8 cellular contexts compared by ENCODE assay signal in the genomic region with DNA sequence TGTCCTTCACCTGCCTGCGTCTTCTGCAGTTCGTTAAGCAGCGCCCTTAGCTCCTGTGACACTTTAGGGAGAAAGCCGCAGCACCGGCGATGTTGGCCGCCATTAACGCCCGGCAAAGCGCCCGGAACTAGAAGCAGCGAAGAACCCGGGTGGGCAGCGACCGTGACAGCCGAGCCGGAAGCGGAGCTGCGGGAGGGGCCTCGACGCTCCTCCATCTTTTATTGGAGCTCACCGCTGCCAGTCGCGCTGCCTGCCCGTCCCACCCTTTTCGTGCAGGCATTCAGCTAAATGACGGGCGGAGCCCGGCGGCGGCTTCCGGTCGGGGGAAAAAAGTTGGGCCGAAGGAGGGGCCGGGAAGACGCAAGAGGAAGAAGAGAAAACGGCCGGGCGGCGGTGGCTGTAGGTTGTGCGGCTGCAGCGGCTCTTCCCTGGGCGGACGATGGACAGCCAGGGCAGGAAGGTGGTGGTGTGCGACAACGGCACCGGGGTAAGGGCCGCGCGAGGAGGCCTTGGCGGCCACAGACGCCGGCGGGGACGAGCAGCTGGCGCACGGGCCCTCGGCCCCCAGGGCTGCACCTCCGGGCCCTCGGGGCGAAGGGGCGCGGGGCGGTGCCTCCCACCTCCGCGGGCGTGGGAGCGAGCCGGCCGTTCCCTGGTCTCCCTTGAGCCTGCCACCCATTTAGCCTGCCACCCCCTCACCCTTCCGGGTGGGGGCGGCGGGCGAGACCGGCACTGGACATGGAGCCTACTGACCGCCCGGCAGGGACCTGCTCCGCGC. TPM values are rescaled to one million over a fixed set of nuclear protein-coding genes. Genes with fewer than 3 reads are reported as not detected.
DNase-seq lines count a peak whose midpoint lies in the region; ATAC-seq and TF ChIP-seq lines count a peak whose summit lies in the region.

ACTR2 (plus strand) TSS at position 361 of the 778 bp plus-strand sequence; CDS start at position 440, 79 bp downstream.

- TF ChIP-seq CTCF in CD8-positive, alpha-beta T cell (IDR thresholded peaks at IDR 0.05): no peak
- no peak for TF ChIP-seq CTCF in lung (IDR thresholded peaks at IDR 0.05; ENCODE audit: control extremely low read depth, extremely low read depth)

- H3K4me1 ChIP-seq in CD8-positive, alpha-beta T cell (ENCODE audit: insufficient read depth, low read length): peaks cover 43% of the 10 kb centered on the region
- peaks cover 6 to 10% of the 10 kb centered on the region in 2 donors for H3K4me1 ChIP-seq in lung (ENCODE audit: control insufficient read depth in 2 of 2, insufficient read depth in 2 of 2, low read length in 2 of 2)

- POLR2A ChIA-PET in CD8-positive, alpha-beta T cell (lab: Charles Lee): interaction anchor here (0.7 to 2.5 kb wide), 14 partner anchors 9 to 172 kb away, joined by 3 to 25 read pairs (median 6); partner anchors contain the start of genes CEP68 and RAB1A

- no peaks in the 10 kb centered on the region for H3K27me3 Mint-ChIP-seq in CD8-positive, alpha-beta T cell (ENCODE audit: low read depth)

- intact Hi-C loops in CD8-positive, alpha-beta T cell (cut with DNase I, micrococcal nuclease): loop anchor here (1.0 to 10.0 kb wide), 14 partner anchors 74 to 1641 kb away; partner anchors contain the start of genes AFTPH (in 2 of the 2), CEP68 (in 2 of the 2), RAB1A (in 2 of the 2) and SPRED2 (in 2 of the 2)

- H3K9me3 ChIP-seq in CD8-positive, alpha-beta T cell (ENCODE audit: low read length): no peaks in the 10 kb centered on the region
- no peaks in the 10 kb centered on the region for H3K9me3 ChIP-seq in lung (ENCODE audit: control insufficient read depth in 2 of 2, insufficient read depth in 1 of 2, low read length in 1 of 2)

- WGBS in lung, 2 donors: 0% methylated on average over 66 to 79 of the region's 79 CpGs

- peaks cover 31% of the 10 kb centered on the region for H3K36me3 Mint-ChIP-seq in CD8-positive, alpha-beta T cell

- peak within 1 kb of the TSS; percentile 99 for H3K4me3 Mint-ChIP-seq in CD8-positive, alpha-beta T cell

- H3K4me1 Mint-ChIP-seq in CD8-positive, alpha-beta T cell (ENCODE audit: low read depth): peaks cover 47% of the 10 kb centered on the region

- peak; percentile 94 for ATAC-seq in CD8-positive, alpha-beta T cell
- ATAC-seq in GM19467 (IDR thresholded peaks at IDR 0.05; ENCODE audit: unreplicated experiment): peak; percentile 82
- ATAC-seq in lung (ENCODE audit: insufficient read depth, low FRiP score): peak; percentile 97

- CTCF ChIA-PET in CD8-positive, alpha-beta T cell (lab: Charles Lee): interaction anchor here (0.7 kb wide), 1 partner anchor 10 kb away, joined by 3 read pairs; no protein-coding TSS in a partner anchor

- H3K27ac ChIP-seq in CD8-positive, alpha-beta T cell (ENCODE audit: low read depth, low read length): peak within 1 kb of the TSS; percentile 94
- peak within 1 kb of the TSS; percentile 95 to 99 for H3K27ac ChIP-seq in lung (ENCODE audit: low read depth in 1 of 2, low read length in 1 of 2)

- no peaks in the 10 kb centered on the region for H3K27me3 ChIP-seq in CD8-positive, alpha-beta T cell (ENCODE audit: insufficient read depth, low read length)
- H3K27me3 ChIP-seq in lung (ENCODE audit: control insufficient read depth, insufficient read depth): no peaks in the 10 kb centered on the region

- peak; percentile 87 to 95 (median 92) for DNase-seq in CD8-positive, alpha-beta T cell
- DNase-seq in HS-27A (ENCODE audit: low read depth) (peak; percentile 77), NK-92 (lab: John Stamatoyannopoulos, UW; ENCODE audit: unreplicated experiment) (peak; percentile 67), lung (ENCODE audit: low spot score) (peak; percentile 97)
- peak; percentile 84 to 85 for DNase-seq in activated CD8-positive, alpha-beta memory T cell treated with anti-CD3 and anti-CD28 coated beads for 1 hour (ENCODE audit: extremely low read depth in 1 of 2, low read depth in 1 of 2)
- DNase-seq in effector CD4-positive, alpha-beta T cell: peak; percentile 94
- peak; percentile 82 to 90 (median 87) for DNase-seq in stimulated activated CD4-positive, alpha-beta T cell treated with anti-CD3 and anti-CD28 coated beads, TNF-alpha, amount 100 ng/mL, for 4 hours (ENCODE audit: low read depth in 3 of 3)

- no peaks in the 10 kb centered on the region for H3K9me3 Mint-ChIP-seq in CD8-positive, alpha-beta T cell

- peak within 1 kb of the TSS; percentile 99 for H3K27ac Mint-ChIP-seq in CD8-positive, alpha-beta T cell

- H3K36me3 ChIP-seq in CD8-positive, alpha-beta T cell (ENCODE audit: insufficient read depth, low read length): peaks cover 1% of the 10 kb centered on the region
- H3K36me3 ChIP-seq in lung (ENCODE audit: control insufficient read depth in 2 of 2, insufficient read depth in 2 of 2, low read length in 2 of 2): peaks cover 0 to 2% of the 10 kb centered on the region in 2 donors

- H3K4me3 ChIP-seq in CD8-positive, alpha-beta T cell (ENCODE audit: low read depth, low read length): peak within 1 kb of the TSS; percentile 74
- peak within 1 kb of the TSS; percentile 98 for H3K4me3 ChIP-seq in lung

RNA-seq across cellular contexts. Expression of gene ACTR2, which starts in this region (rescaled TPM):
- total RNA-seq in CD8-positive, alpha-beta T cell: 100 to 1,000 TPM; 101 to 117 TPM
- 100 to 1,000 TPM; 127 to 215 TPM for total RNA-seq in lung
- 100 to 1,000 TPM in 1 of 2 donors, 10 to 100 TPM in 1; 54.3 to 166 TPM for polyA plus RNA-seq in lung

Comparison
In these comparisons a context has a peak if more than half of its experiments do, and no peak if none do; other contexts are left out.
1. Peak in every context shown above with its lines: DNase-seq, ATAC-seq, H3K4me3 ChIP-seq and H3K27ac ChIP-seq.